9 cellular contexts compared by ENCODE assay signal in genomic region chr5:96876982-96877469, GRCh38. TPM values are rescaled to one million over a fixed set of nuclear protein-coding genes. Genes with fewer than 3 reads are reported as not detected.
DNase-seq lines count a peak whose midpoint lies in the region; ATAC-seq, FAIRE-seq and TF ChIP-seq lines count a peak whose summit lies in the region.
"Not testable (repeated sequence)": the region's sequence is repeated elsewhere in the genome, so short reads cannot be mapped to it uniquely, and the experiment has no call there.
"Had no signal": no experiment of that assay in that cellular context is flagged by ENCODE, and none has a peak within 500 bp of the region (broad histone marks: within the 10 kb centered on the region; RNA-seq: fewer than 3 reads in every experiment).

No MANE protein-coding gene starts in this region.

- peak overlapping the region; percentile 74 for H3K4me2 ChIP-seq in HepG2 (ENCODE audit: low read depth, low read length)

- peak overlapping the region; percentile 55 for H3K27ac ChIP-seq in 22Rv1
- not testable (repeated sequence) for H3K27ac ChIP-seq in HepG2 (ENCODE audit: extremely low read length, insufficient read depth, low read length)

- peak; percentile 21 for ATAC-seq in GM18502 (IDR thresholded peaks at IDR 0.05; ENCODE audit: poor library complexity, unreplicated experiment)
- ATAC-seq in activated naive CD4-positive, alpha-beta T cell treated with anti-CD3 and anti-CD28 coated beads, Interleukin-2, amount 50 U/mL, for 72 hours, result peak; percentile 21 to 23
- ATAC-seq in HepG2, result not testable (repeated sequence)

- POLR2A ChIA-PET in HepG2 (lab: Yijun Ruan, JAX), result interaction anchor here (2.0 to 4.5 kb wide), 2 partner anchors 59 to 69 kb away, joined by 12 to 16 read pairs; partner anchors contain the start of genes ERAP1 and LNPEP

- TF ChIP-seq RAD21 in HepG2 (CRISPR knock-in tag; IDR thresholded peaks at IDR 0.05), result not testable (repeated sequence)

- not testable (repeated sequence) for TF ChIP-seq CTCF in 22Rv1 (IDR thresholded peaks at IDR 0.05); epithelial cell of esophagus (IDR thresholded peaks at IDR 0.05; ENCODE audit: insufficient read depth, low read depth, low read length, missing control alignments); HepG2 (CRISPR knock-in tag; IDR thresholded peaks at IDR 0.05)

- H3K79me2 ChIP-seq in HepG2 (ENCODE audit: insufficient read depth, low read length), result not testable (repeated sequence)

- not testable (repeated sequence) for BruUV-seq in HepG2 (replicated peaks; lab: Mats Ljungman, UMichigan)

- not testable (repeated sequence) for H4K20me1 ChIP-seq in HepG2 (ENCODE audit: insufficient read depth, low read length)

- H3K4me1 ChIP-seq in HepG2 (ENCODE audit: insufficient read depth, low read length), result peaks cover 24% of the 10 kb centered on the region

- peak overlapping the region; percentile 62 for H3K4me3 ChIP-seq in epithelial cell of esophagus (ENCODE audit: low read length)
- H3K4me3 ChIP-seq in HepG2 (replicated peaks in 1 of 3; ENCODE audit: insufficient read depth in 1 of 3, low read depth in 2 of 3, low read length in 3 of 3), result peak overlapping the region; percentile 40 to 71 (median 71)
- H3K4me3 ChIP-seq in skeletal muscle cell (ENCODE audit: low read depth, low read length), result peak overlapping the region; percentile 47

- not testable (repeated sequence) for FAIRE-seq in HepG2 (lab: Jason Lieb, UNC)

- not testable (repeated sequence) for H3K36me3 ChIP-seq in HepG2 (replicated peaks in 1 of 2; ENCODE audit: control insufficient read depth in 1 of 2, insufficient read depth in 2 of 2, low read length in 2 of 2)

- DNase-seq in KBM-7 (peak; percentile 43), SW480 (ENCODE audit: low spot score) (peak; percentile 25), epithelial cell of esophagus (ENCODE audit: low read depth) (peak; percentile 38)
- DNase-seq in activated naive CD4-positive, alpha-beta T cell treated with anti-CD3 and anti-CD28 coated beads, Interleukin-2, amount 50 U/mL, for 72 hours (ENCODE audit: low spot score in 2 of 2); HepG2 (ENCODE audit: low spot score); skeletal muscle cell (ENCODE audit: low read depth): not testable (repeated sequence)

- whole genome bisulfite sequencing in HepG2 (ENCODE audit: low lambda C conversion rate), result 9% methylated on average over 12 of the region's 12 CpGs

- in situ Hi-C loops in KBM-7 (cut with MboI; ENCODE audit: low pct_unique_long_range_greater_than_20kb, low sequenced_read_pairs), result not testable (repeated sequence)
- in situ Hi-C loops in HepG2 (cut with HindIII; ENCODE audit: extremely low pct_ligation_motif_present, low pct_unique_long_range_greater_than_20kb), result loop anchor here (10.0 kb wide), 1 partner anchor 288 kb away; no protein-coding TSS in a partner anchor

- not testable (repeated sequence) for TF ChIP-seq EP300 in HepG2 (IDR thresholded peaks at IDR 0.05; ENCODE audit: low read depth in 2 of 2, low read length in 2 of 2); HepG2 (CRISPR knock-in tag; IDR thresholded peaks at IDR 0.05; ENCODE audit: borderline replicate concordance)

- H3K27ac Mint-ChIP-seq in activated naive CD4-positive, alpha-beta T cell treated with anti-CD3 and anti-CD28 coated beads, Interleukin-2, amount 50 U/mL, for 72 hours, result peak overlapping the region; percentile 40 to 91

- H3K9ac ChIP-seq in HepG2 (ENCODE audit: insufficient read depth, low read depth, low read length), result peak overlapping the region; percentile 66; the same call in 1 of the 2 replicates

- not testable (repeated sequence) for H2AFZ ChIP-seq in HepG2 (ENCODE audit: low read length)

- H3K9me3 Mint-ChIP-seq in activated naive CD4-positive, alpha-beta T cell treated with anti-CD3 and anti-CD28 coated beads, Interleukin-2, amount 50 U/mL, for 72 hours, result not testable (repeated sequence)

- not testable (repeated sequence) for H3K27me3 ChIP-seq in HepG2 (ENCODE audit: control insufficient read depth in 1 of 2, insufficient read depth in 2 of 2, low read length in 2 of 2)

- CTCF ChIA-PET in HepG2 (lab: Yijun Ruan, JAX; ENCODE audit: low intra/inter-chr PET ratio, low total read pairs), result not testable (repeated sequence)

- not testable (repeated sequence) for TF ChIP-seq POLR2A in HepG2 (IDR thresholded peaks at IDR 0.05; ENCODE audit: insufficient read depth in 1 of 2, low read depth in 2 of 2, low read length in 2 of 2)

- intact Hi-C loops in HepG2 (cut with micrococcal nuclease; ENCODE audit: unreplicated experiment), result loop anchor here (1.0 to 5.0 kb wide), 2 partner anchors 57 to 70 kb away; partner anchors contain the start of gene ERAP1

- not testable (repeated sequence) for H3K9me3 ChIP-seq in HepG2 (ENCODE audit: low read length)

- H3K36me3 Mint-ChIP-seq in activated naive CD4-positive, alpha-beta T cell treated with anti-CD3 and anti-CD28 coated beads, Interleukin-2, amount 50 U/mL, for 72 hours, result peaks cover 26 to 28% of the 10 kb centered on the region in 2 donors

TF ChIP-seq in HepG2, 621 proteins besides CTCF, POLR2A, EP300 and RAD21:
- TF ChIP-seq TFE3 (CRISPR knock-in tag; IDR thresholded peaks at IDR 0.05), result 0 out of 2 replicates have a peak, but pooled peaks have one; percentile 2
- 0 out of 2 replicates have a peak, but pooled peaks have one; percentile 5 for TF ChIP-seq YEATS4 (CRISPR knock-in tag; IDR thresholded peaks at IDR 0.05; ENCODE audit: borderline replicate concordance)

RNA-seq across cellular contexts. Expression of gene ERAP2, which starts 0.7 kb away (rescaled TPM):
- total RNA-seq in activated naive CD4-positive, alpha-beta T cell treated with anti-CD3 and anti-CD28 coated beads, Interleukin-2, amount 50 U/mL, for 72 hours, result 10 to 100 TPM; 34.4 to 87.8 TPM
- total RNA-seq in HepG2 (2016; rRNA removed; fragmentation: Illumina TruSeq; extraction: Trizol), result 12.8 and 16.6 TPM in 2 replicates
- 2.9 and 3.2 TPM in 2 replicates for total RNA-seq in HepG2 (2016; cell fraction: cytosol; rRNA removed; fragmentation: Illumina TruSeq; extraction: Trizol; ENCODE audit: low read depth)
- total RNA-seq in HepG2 (2016; cell fraction: insoluble cytoplasmic fraction; rRNA removed; fragmentation: Illumina TruSeq; extraction: Trizol), result 12.2 and 17.5 TPM in 2 replicates
- total RNA-seq in HepG2 (2016; cell fraction: membrane; rRNA removed; fragmentation: Illumina TruSeq; extraction: Trizol), result 4.6 and 5.8 TPM in 2 replicates
- total RNA-seq in HepG2 (2016; cell fraction: nucleus; rRNA removed; fragmentation: Illumina TruSeq; extraction: Trizol), result 24.6 and 25.0 TPM in 2 replicates
- 12.5 and 12.8 TPM in 2 replicates for polyA plus RNA-seq in HepG2 (2011; rRNA removed)
- 6.7 and 9.8 TPM in 2 replicates for polyA plus RNA-seq in HepG2 (2011; cell fraction: cytosol; rRNA removed)
- 4.3 and 5.6 TPM in 2 replicates for polyA plus RNA-seq in HepG2 (2011; cell fraction: nucleus; rRNA removed)
- polyA plus RNA-seq in HepG2 (2012), result 6.6 and 7.6 TPM in 2 replicates
- polyA plus RNA-seq in HepG2 (2016; cell fraction: cytosol; fragmentation: Illumina TruSeq; extraction: Trizol; ENCODE audit: low read depth), result 0.45 and 0.54 TPM in 2 replicates
- polyA plus RNA-seq in HepG2 (2016; cell fraction: insoluble cytoplasmic fraction; fragmentation: Illumina TruSeq; extraction: Trizol; ENCODE audit: low read depth), result 7.8 and 8.4 TPM in 2 replicates
- polyA plus RNA-seq in HepG2 (2016; cell fraction: membrane; fragmentation: Illumina TruSeq; extraction: Trizol; ENCODE audit: low read depth), result 1.5 and 2.1 TPM in 2 replicates
- polyA plus RNA-seq in HepG2 (2016; cell fraction: nucleus; fragmentation: Illumina TruSeq; extraction: Trizol; ENCODE audit: insufficient read depth, low read depth), result 15.5 and 16.2 TPM in 2 replicates
- polyA minus RNA-seq in HepG2 (2011; rRNA and poly(A)+ RNA removed; ENCODE audit: low replicate concordance), result 14.6 and 24.3 TPM in 2 replicates
- polyA minus RNA-seq in HepG2 (2011; cell fraction: cytosol; rRNA and poly(A)+ RNA removed), result 9.4 and 9.8 TPM in 2 replicates
- polyA minus RNA-seq in HepG2 (2011; cell fraction: nucleus; rRNA and poly(A)+ RNA removed), result 29.4 and 34.1 TPM in 2 replicates
- total RNA-seq: neural crest cell had no signal

RNA-seq across cellular contexts. Expression of gene LNPEP, which starts 58.9 kb away (rescaled TPM):
- 10 to 100 TPM; 60.4 to 64.7 TPM for total RNA-seq in activated naive CD4-positive, alpha-beta T cell treated with anti-CD3 and anti-CD28 coated beads, Interleukin-2, amount 50 U/mL, for 72 hours
- total RNA-seq in HepG2 (2016; rRNA removed; fragmentation: Illumina TruSeq; extraction: Trizol), result 14.7 and 16.9 TPM in 2 replicates
- 3.6 and 4.1 TPM in 2 replicates for total RNA-seq in HepG2 (2016; cell fraction: cytosol; rRNA removed; fragmentation: Illumina TruSeq; extraction: Trizol; ENCODE audit: low read depth)
- total RNA-seq in HepG2 (2016; cell fraction: insoluble cytoplasmic fraction; rRNA removed; fragmentation: Illumina TruSeq; extraction: Trizol), result 13.0 and 16.4 TPM in 2 replicates
- total RNA-seq in HepG2 (2016; cell fraction: membrane; rRNA removed; fragmentation: Illumina TruSeq; extraction: Trizol), result 5.2 and 6.3 TPM in 2 replicates
- 30.4 and 33.6 TPM in 2 replicates for total RNA-seq in HepG2 (2016; cell fraction: nucleus; rRNA removed; fragmentation: Illumina TruSeq; extraction: Trizol)
- 6.3 and 8.0 TPM in 2 replicates for polyA plus RNA-seq in HepG2 (2011; rRNA removed)
- polyA plus RNA-seq in HepG2 (2011; cell fraction: cytosol; rRNA removed), result 2.5 and 4.3 TPM in 2 replicates
- 5.2 and 6.1 TPM in 2 replicates for polyA plus RNA-seq in HepG2 (2011; cell fraction: nucleus; rRNA removed)
- 4.0 and 4.9 TPM in 2 replicates for polyA plus RNA-seq in HepG2 (2012)
- 0.58 and 0.62 TPM in 2 replicates for polyA plus RNA-seq in HepG2 (2016; cell fraction: cytosol; fragmentation: Illumina TruSeq; extraction: Trizol; ENCODE audit: low read depth)
- polyA plus RNA-seq in HepG2 (2016; cell fraction: insoluble cytoplasmic fraction; fragmentation: Illumina TruSeq; extraction: Trizol; ENCODE audit: low read depth), result 4.3 and 4.8 TPM in 2 replicates
- polyA plus RNA-seq in HepG2 (2016; cell fraction: membrane; fragmentation: Illumina TruSeq; extraction: Trizol; ENCODE audit: low read depth), result 1.1 and 1.2 TPM in 2 replicates
- 12.2 and 12.9 TPM in 2 replicates for polyA plus RNA-seq in HepG2 (2016; cell fraction: nucleus; fragmentation: Illumina TruSeq; extraction: Trizol; ENCODE audit: insufficient read depth, low read depth)
- polyA minus RNA-seq in HepG2 (2011; rRNA and poly(A)+ RNA removed; ENCODE audit: low replicate concordance), result 16.3 and 19.2 TPM in 2 replicates
- polyA minus RNA-seq in HepG2 (2011; cell fraction: cytosol; rRNA and poly(A)+ RNA removed), result 15.2 and 19.8 TPM in 2 replicates
- polyA minus RNA-seq in HepG2 (2011; cell fraction: nucleus; rRNA and poly(A)+ RNA removed), result 39.9 and 46.0 TPM in 2 replicates
